19 cellular contexts compared by ENCODE assay signal in the genomic region with DNA sequence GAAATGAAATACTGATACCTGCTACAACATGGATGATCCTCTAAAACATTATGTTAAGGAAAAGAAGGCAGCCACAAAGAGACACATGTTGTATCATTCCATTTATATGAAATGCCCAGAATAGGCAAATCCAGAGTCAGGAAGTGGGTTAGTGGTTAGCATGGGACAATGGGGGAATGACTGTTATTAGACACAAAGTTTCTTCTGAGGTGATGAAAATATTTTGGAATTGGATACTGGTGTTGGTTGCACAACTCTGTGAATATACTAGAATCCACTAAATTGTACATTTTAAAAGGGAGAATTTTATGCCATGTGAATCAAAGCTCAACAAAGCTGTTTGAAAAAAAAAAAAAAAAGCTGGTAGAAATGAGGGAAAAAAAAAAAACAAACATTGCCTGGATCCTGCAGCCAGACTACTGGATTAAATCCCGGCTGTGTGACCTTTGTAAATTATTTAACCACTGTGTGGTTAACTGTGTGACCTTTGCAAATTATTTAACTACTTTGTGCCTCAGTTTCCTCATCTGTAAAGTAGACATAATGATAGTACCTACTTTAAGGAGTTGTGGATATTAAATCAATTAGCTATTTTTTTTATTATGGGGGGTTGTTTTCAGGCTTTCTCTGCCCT.
DNase-seq lines count a peak whose midpoint lies in the region; ATAC-seq and TF ChIP-seq lines count a peak whose summit lies in the region.
"Had no signal": no experiment of that assay in that cellular context is flagged by ENCODE, and none has a peak within 500 bp of the region (broad histone marks: within the 10 kb centered on the region; RNA-seq: fewer than 3 reads in every experiment).

No MANE protein-coding gene starts in this region.

- ATAC-seq in left cardiac atrium (peak; percentile 44 to 65), HG02981 (IDR thresholded peaks at IDR 0.05; ENCODE audit: unreplicated experiment) (no peak)
- ATAC-seq in activated naive CD4-positive, alpha-beta T cell treated with anti-CD3 and anti-CD28 coated beads, Interleukin-2, amount 50 U/mL, for 72 hours, result no peak
- ATAC-seq: effector memory CD8-positive, alpha-beta T cell; Panc1; T-cell had no signal

- no peak for TF ChIP-seq CTCF in right atrium auricular region (IDR thresholded peaks at IDR 0.05)
- no peak for TF ChIP-seq CTCF in astrocyte of the spinal cord (IDR thresholded peaks at IDR 0.05; ENCODE audit: low read depth, low read length)
- TF ChIP-seq CTCF in stomach (IDR thresholded peaks at IDR 0.05), result no peak

- H3K27ac ChIP-seq in right atrium auricular region (no peak overlapping the region), stomach (no peak overlapping the region)
- H3K27ac ChIP-seq: prostate gland, suprapubic skin had no signal

- H3K9me3 Mint-ChIP-seq in activated naive CD4-positive, alpha-beta T cell treated with anti-CD3 and anti-CD28 coated beads, Interleukin-2, amount 50 U/mL, for 72 hours, result peaks cover 6 to 8% of the 10 kb centered on the region in 2 donors

- no peak overlapping the region for H3K4me3 ChIP-seq in right atrium auricular region
- no peak overlapping the region for H3K4me3 ChIP-seq in astrocyte of the spinal cord (ENCODE audit: low read depth, low read length)
- H3K4me3 ChIP-seq in stomach, result no peak overlapping the region
- H3K4me3 ChIP-seq: prostate gland, suprapubic skin had no signal

- H3K9me3 ChIP-seq in right atrium auricular region, result peaks cover 0 to 17% of the 10 kb centered on the region in 2 donors
- H3K9me3 ChIP-seq in stomach, result peaks cover 0 to 8% (median 4%) of the 10 kb centered on the region in 4 donors
- H3K9me3 ChIP-seq: prostate gland, suprapubic skin had no signal

- H3K36me3 ChIP-seq in right atrium auricular region, result no peaks in the 10 kb centered on the region
- H3K36me3 ChIP-seq in stomach, result no peaks in the 10 kb centered on the region
- H3K36me3 ChIP-seq: prostate gland, suprapubic skin had no signal

- TF ChIP-seq POLR2A in stomach (IDR thresholded peaks at IDR 0.05), result no peak

- no peak overlapping the region for H3K27ac Mint-ChIP-seq in activated naive CD4-positive, alpha-beta T cell treated with anti-CD3 and anti-CD28 coated beads, Interleukin-2, amount 50 U/mL, for 72 hours
- H3K27ac Mint-ChIP-seq: effector memory CD8-positive, alpha-beta T cell; T-cell had no signal

- H3K4me1 ChIP-seq in right atrium auricular region (no peaks in the 10 kb centered on the region), stomach (no peaks in the 10 kb centered on the region)
- H3K4me1 ChIP-seq: prostate gland, suprapubic skin had no signal

- no peaks in the 10 kb centered on the region for H3K27me3 ChIP-seq in right atrium auricular region
- H3K27me3 ChIP-seq in stomach, result no peaks in the 10 kb centered on the region
- H3K27me3 ChIP-seq: suprapubic skin had no signal

- 13 to 43% (median 28%) methylated on average over 1 of the region's 1 CpG for whole genome bisulfite sequencing in stomach, 5 donors

- DNase-seq in left cardiac atrium, result no peak
- no peak for DNase-seq in right atrium auricular region (ENCODE audit: low spot score)
- DNase-seq in astrocyte of the spinal cord (ENCODE audit: low read depth, low spot score), result peak; percentile 86
- peak; percentile 61 for DNase-seq in glomerular visceral epithelial cell (ENCODE audit: extremely low spot score)
- no peak for DNase-seq in NCI-H1092 treated with DMSO at 0.1 percent for 48 hours (lab: John Stamatoyannopoulos, UW)
- DNase-seq in activated naive CD4-positive, alpha-beta T cell treated with anti-CD3 and anti-CD28 coated beads, Interleukin-2, amount 50 U/mL, for 72 hours (ENCODE audit: low spot score in 2 of 2), result no peak
- no peak for DNase-seq in stomach
- DNase-seq: activated CD4-positive, CD25-positive, alpha-beta regulatory T cell; Calu3; caudate nucleus; effector memory CD8-positive, alpha-beta T cell; head of caudate nucleus; NCI-H2081; NCI-H69; T-cell had no signal

- in situ Hi-C loops in astrocyte of the spinal cord (cut with HindIII; ENCODE audit: low sequenced_read_pairs), result no loop called here

- intact Hi-C loops in left cardiac atrium (cut with DNase I) (no loop called here), stomach (cut with DNase I; ENCODE audit: low total_unique reads) (no loop called here)

- H3K36me3 Mint-ChIP-seq in activated naive CD4-positive, alpha-beta T cell treated with anti-CD3 and anti-CD28 coated beads, Interleukin-2, amount 50 U/mL, for 72 hours, result peaks cover 0 to 6% of the 10 kb centered on the region in 2 donors
- H3K36me3 Mint-ChIP-seq: T-cell had no signal

- no peak for TF ChIP-seq EP300 in stomach (IDR thresholded peaks at IDR 0.05)

Comparison
In these comparisons a context has a peak if more than half of its experiments do, and no peak if none do; other contexts are left out.
1. ATAC-seq: peak in left cardiac atrium (2 of 2); none in HG02981 (single experiment) and activated naive CD4-positive, alpha-beta T cell treated with anti-CD3 and anti-CD28 coated beads, Interleukin-2, amount 50 U/mL, for 72 hours (0 of 2).
2. DNase-seq: peak in astrocyte of the spinal cord (single experiment) and glomerular visceral epithelial cell (single experiment); none in left cardiac atrium (single experiment), right atrium auricular region (single experiment), NCI-H1092 treated with DMSO at 0.1 percent for 48 hours (single experiment), activated naive CD4-positive, alpha-beta T cell treated with anti-CD3 and anti-CD28 coated beads, Interleukin-2, amount 50 U/mL, for 72 hours (0 of 2) and stomach (single experiment).